8 cellular contexts compared by ENCODE assay signal in the genomic region with DNA sequence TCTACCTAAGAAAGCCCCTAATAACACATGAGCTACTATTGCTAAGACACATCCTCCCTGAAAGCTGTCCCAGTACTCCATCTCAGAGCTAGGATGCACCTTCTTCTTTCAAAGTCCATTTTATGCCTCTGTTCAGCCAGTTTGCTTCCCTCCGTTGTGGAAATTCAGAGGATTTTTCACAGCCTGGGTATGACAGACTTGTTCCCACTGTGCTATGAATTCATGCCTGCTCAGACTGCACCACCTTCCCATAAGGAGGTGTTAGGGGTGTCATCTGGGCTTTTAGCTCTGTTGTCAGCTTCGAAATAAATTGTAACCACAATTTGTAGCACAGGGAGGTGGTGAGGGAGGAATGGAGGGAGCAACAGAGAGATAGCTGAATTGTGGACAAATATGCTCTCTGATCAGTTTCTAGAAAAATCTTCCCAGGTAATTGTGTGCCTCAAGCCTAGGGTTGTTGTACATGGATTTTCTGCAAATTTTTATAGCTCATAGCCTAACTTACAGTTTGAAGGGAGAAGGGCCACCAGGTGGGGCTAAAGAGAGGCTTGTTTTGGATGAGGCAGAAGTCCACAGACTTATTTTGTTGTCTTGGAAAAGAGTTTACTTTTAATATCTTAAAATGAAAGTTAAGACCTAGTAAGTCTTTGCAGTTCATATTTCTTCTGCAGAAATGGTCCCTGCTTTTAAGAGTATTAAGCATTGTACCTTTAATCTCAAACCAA.
DNase-seq lines count a peak whose midpoint lies in the region; ATAC-seq and TF ChIP-seq lines count a peak whose summit lies in the region.

No MANE protein-coding gene starts in this region.

- H3K27me3 ChIP-seq in SU-DHL-6 (ENCODE audit: low read length) (no peaks in the 10 kb centered on the region), ovary (no peaks in the 10 kb centered on the region)

- TF ChIP-seq CTCF in GM12875 (IDR thresholded peaks at IDR 0.05; ENCODE audit: borderline replicate concordance, insufficient read depth, low read depth, low read length) = peak; percentile 48; the same call in 1 of the 2 replicates
- TF ChIP-seq CTCF in SU-DHL-6 (IDR thresholded peaks at IDR 0.05; ENCODE audit: insufficient read depth, low read length, poor library complexity, severe bottlenecking) = peak; percentile 47
- peak; percentile 69 for TF ChIP-seq CTCF in fibroblast of the aortic adventitia (IDR thresholded peaks at IDR 0.05; ENCODE audit: insufficient read depth, low read length)
- TF ChIP-seq CTCF in ovary (IDR thresholded peaks at IDR 0.05) = no peak

- no peaks in the 10 kb centered on the region for H4K20me1 ChIP-seq in SU-DHL-6 (ENCODE audit: low read depth, low read length)

- peak; percentile 35 for DNase-seq in AG20443 (ENCODE audit: low spot score)
- peak; percentile 8 for DNase-seq in HS-5 (ENCODE audit: low read depth)
- peak; percentile 59 for DNase-seq in fibroblast of the aortic adventitia (ENCODE audit: low read depth)
- peak in 3 of 5 donors; percentile 27 to 41 (median 31) for DNase-seq in ovary

- TF ChIP-seq EP300 in ovary (IDR thresholded peaks at IDR 0.05) = no peak

- intact Hi-C loops in ovary (cut with DNase I) = no loop called here

- H3K9me3 ChIP-seq in SU-DHL-6 (ENCODE audit: insufficient read depth, low read length) = no peaks in the 10 kb centered on the region
- H3K9me3 ChIP-seq in ovary = no peaks in the 10 kb centered on the region

- H3K27ac ChIP-seq in SU-DHL-6 (ENCODE audit: low read depth, low read length) (no peak overlapping the region), ovary (no peak overlapping the region)

- H3K9ac ChIP-seq in SU-DHL-6 (ENCODE audit: low read length) = no peak overlapping the region

- H3K4me3 ChIP-seq in GM12875 (ENCODE audit: low read depth, low read length) (no peak overlapping the region), SU-DHL-6 (ENCODE audit: insufficient read depth, low read length, poor library complexity, severe bottlenecking) (no peak overlapping the region), fibroblast of the aortic adventitia (ENCODE audit: low read depth, low read length) (no peak overlapping the region), ovary (no peak overlapping the region)

- ATAC-seq in HG03108 (IDR thresholded peaks at IDR 0.05; ENCODE audit: unreplicated experiment) (no peak), GM21381 (IDR thresholded peaks at IDR 0.05; ENCODE audit: unreplicated experiment) (no peak)

- no peak overlapping the region for H3K4me2 ChIP-seq in SU-DHL-6 (ENCODE audit: low read depth, low read length, poor library complexity, severe bottlenecking)

- H2AFZ ChIP-seq in SU-DHL-6 (ENCODE audit: low read depth, low read length, severe bottlenecking) = no peak overlapping the region

- H3K36me3 ChIP-seq in SU-DHL-6 (ENCODE audit: low read length) (no peaks in the 10 kb centered on the region), ovary (no peaks in the 10 kb centered on the region)

- no peaks in the 10 kb centered on the region for H3F3A ChIP-seq in SU-DHL-6 (ENCODE audit: insufficient read depth)

- H3K79me2 ChIP-seq in SU-DHL-6 (ENCODE audit: insufficient read depth, low read length) = no peaks in the 10 kb centered on the region

- WGBS in ovary, 3 donors = 76 to 81% (median 80%) methylated on average over 2 of the region's 2 CpGs

- peaks cover 1% of the 10 kb centered on the region for H3K4me1 ChIP-seq in ovary (ENCODE audit: insufficient read depth)

- TF ChIP-seq POLR2A in ovary (IDR thresholded peaks at IDR 0.05) = no peak

- no peaks in the 10 kb centered on the region for H3K9me2 ChIP-seq in SU-DHL-6 (replicated peaks; ENCODE audit: insufficient read depth, low read length)

Comparison
In these comparisons a context has a peak if more than half of its experiments do, and no peak if none do; other contexts are left out.
1. DNase-seq: peak in every context shown above with its lines; median percentile 59 in fibroblast of the aortic adventitia; 35 in AG20443; 31 in ovary; 8 in HS-5.
2. CTCF ChIP-seq: peak in GM12875 (single experiment), SU-DHL-6 (single experiment) and fibroblast of the aortic adventitia (single experiment); none in ovary (0 of 3).